28 cellular contexts compared by ENCODE assay signal in genomic region chr4:7672601-7673000, GRCh38.
"Had no signal": no experiment of that assay in that cellular context is flagged by ENCODE, and none has a peak within 500 bp of the region (broad histone marks: within the 10 kb centered on the region; RNA-seq: fewer than 3 reads in every experiment).

No MANE protein-coding gene starts in this region.

- H3K4me1 ChIP-seq: Peyer's patch, SJSA1 had no signal

- H3K27me3 ChIP-seq: cardiac muscle cell, Peyer's patch had no signal

- H3K27ac ChIP-seq: brain microvascular endothelial cell, cardiac muscle cell, Peyer's patch, RWPE1, SJSA1, VCaP had no signal

- ATAC-seq: activated T-cell treated with anti-CD3 and anti-CD28 coated beads, Interleukin-2, amount 50 U/mL, for 4 hours; SK-N-SH treated with all-trans-retinoic acid at 6 μM for 48 hours had no signal

- H3K9me3 ChIP-seq: Peyer's patch, SJSA1 had no signal

- DNase-seq: activated CD4-positive, alpha-beta memory T cell treated with anti-CD3 and anti-CD28 coated beads for 36 hours; activated CD4-positive, alpha-beta T cell treated with anti-CD3 and anti-CD28 coated beads, Interleukin-2, amount 10 ng/mL, durations not matched to agents 7 days and 5 days; activated CD4-positive, CD25-positive, alpha-beta regulatory T cell; activated CD8-positive, alpha-beta memory T cell treated with anti-CD3 and anti-CD28 coated beads for 24 hours; activated effector memory CD4-positive, alpha-beta T cell treated with anti-CD3 and anti-CD28 coated beads, Interleukin-2, amount 50 U/mL, for 16 hours; activated naive CD4-positive, alpha-beta T cell treated with Interleukin-2 at 50 U/mL for 16 hours; activated T-cell treated with anti-CD3 and anti-CD28 coated beads, Interleukin-2, amount 50 U/mL, for 4 hours; amygdala; brain microvascular endothelial cell; KG1; NCI-H1048; NCI-H146; NCI-H187 treated with DMSO at 0.1 percent for 48 hours; NCI-H2081 treated with DMSO at 0.1 percent for 48 hours; NCI-H2171; NCI-H2227 treated with DMSO at 0.1 percent for 48 hours; NCI-H446 treated with DMSO at 0.1 percent for 48 hours; NCI-H526; NCI-H774; Peyer's patch; Right ventricle myocardium superior; T-helper 2 cell; T1000 had no signal

- H3K4me3 ChIP-seq: cardiac muscle cell, Peyer's patch, SJSA1 had no signal

- H3K36me3 ChIP-seq: brain microvascular endothelial cell, cardiac muscle cell, Peyer's patch, SJSA1 had no signal
